In genomic region chr10:69733791-69734261, GRCh38 we compare ENCODE assay signal across 16 cellular contexts.
DNase-seq lines count a peak whose midpoint lies in the region; ATAC-seq, FAIRE-seq and TF ChIP-seq lines count a peak whose summit lies in the region.
"Had no signal": no experiment of that assay in that cellular context is flagged by ENCODE, and none has a peak within 500 bp of the region (broad histone marks: within the 10 kb centered on the region; RNA-seq: fewer than 3 reads in every experiment).

No MANE protein-coding gene starts in this region.

- H3K4me3 ChIP-seq in A549 (no peak overlapping the region), IMR-90 (ENCODE audit: insufficient read depth, low read depth, low read length) (no peak overlapping the region), cardiac fibroblast (replicated peaks in 1 of 2; ENCODE audit: low read depth in 2 of 2, low read length in 2 of 2) (no peak overlapping the region), left lung (no peak overlapping the region), testis (no peak overlapping the region)

- no peak for TF ChIP-seq EP300 in A549 (IDR thresholded peaks at IDR 0.05)

- H2BK120ac ChIP-seq in IMR-90 (ENCODE audit: low read depth, low read length): peak overlapping the region; percentile 91; the same call in 1 of the 2 replicates

- no peaks in the 10 kb centered on the region for H3K27me3 ChIP-seq in IMR-90 (ENCODE audit: control insufficient read depth, insufficient read depth, low read length)
- H3K27me3 ChIP-seq in left lung: no peaks in the 10 kb centered on the region
- H3K27me3 ChIP-seq in testis: no peaks in the 10 kb centered on the region

- H2AFZ ChIP-seq in IMR-90 (replicated peaks; ENCODE audit: low read length, poor library complexity): peak overlapping the region; percentile 68

- CTCF ChIA-PET in A549 (lab: Yijun Ruan, JAX) (interaction anchor here (0.6 to 2.0 kb wide), 7 partner anchors 9 to 184 kb away, joined by 3 to 9 read pairs (median 3); no protein-coding TSS in a partner anchor), IMR-90 (lab: Yijun Ruan, JAX) (interaction anchor here (0.5 to 1.2 kb wide), 4 partner anchors 9 to 1946 kb away, joined by 3 to 4 read pairs (median 3); no protein-coding TSS in a partner anchor)

- H3K4me1 ChIP-seq in A549 (peaks cover 24% of the 10 kb centered on the region), IMR-90 (ENCODE audit: control insufficient read depth, insufficient read depth, low read length) (peaks cover 48% of the 10 kb centered on the region), left lung (peaks cover 0 to 17% of the 10 kb centered on the region in 2 donors), testis (peaks cover 13% of the 10 kb centered on the region)

- DNase-seq in A549 (ENCODE audit: low read depth in 1 of 2, low spot score in 1 of 2): peak; percentile 31 to 35
- peak; percentile 68 for DNase-seq in IMR-90
- DNase-seq in cardiac fibroblast (ENCODE audit: low read depth in 2 of 2): peak; percentile 58 to 74
- no peak for DNase-seq in left lung
- no peak for DNase-seq in effector memory CD8-positive, alpha-beta T cell
- DNase-seq in NCI-H2081 (lab: John Stamatoyannopoulos, UW): no peak
- no peak for DNase-seq in testis
- no peak for DNase-seq in HuH-7 (ENCODE audit: low spot score)
- DNase-seq: activated CD8-positive, alpha-beta memory T cell treated with anti-CD3 and anti-CD28 coated beads for 24 hours; effector memory CD4-positive, alpha-beta T cell; NCI-H524; posterior cingulate gyrus; stimulated activated CD4-positive, alpha-beta T cell treated with anti-CD3 and anti-CD28 coated beads, Interleukin-2, amount 100 ng/mL, for 24 hours; T1000 had no signal

- peak overlapping the region; percentile 54 for H3K14ac ChIP-seq in IMR-90 (replicated peaks; ENCODE audit: low read depth, low read length)

- no peak overlapping the region for H4K5ac ChIP-seq in IMR-90 (ENCODE audit: low read depth, low read length)

- peak overlapping the region; percentile 72; the same call in 1 of the 2 replicates for H2BK20ac ChIP-seq in IMR-90 (ENCODE audit: low read depth, low read length)

- H3K79me1 ChIP-seq in IMR-90 (ENCODE audit: low read depth in 1 of 2, low read length in 2 of 2): no peaks in the 10 kb centered on the region; a peak in 1 of 4 replicates

- H3K9me3 ChIP-seq in A549: no peaks in the 10 kb centered on the region
- H3K9me3 ChIP-seq in IMR-90 (ENCODE audit: control insufficient read depth, insufficient read depth, low read length): no peaks in the 10 kb centered on the region
- no peaks in the 10 kb centered on the region for H3K9me3 ChIP-seq in left lung
- H3K9me3 ChIP-seq in testis: no peaks in the 10 kb centered on the region

- H4K91ac ChIP-seq in IMR-90 (ENCODE audit: insufficient read depth, low read depth, low read length): no peak overlapping the region

- POLR2A ChIA-PET in A549 (lab: Yijun Ruan, JAX) (interaction anchor here (0.6 kb wide), 1 partner anchor 31 kb away, joined by 3 read pairs; no protein-coding TSS in a partner anchor), IMR-90 (lab: Charles Lee; ENCODE audit: unreplicated experiment) (no interaction called here)

- no peak overlapping the region for H3K4me3 Mint-ChIP-seq in effector memory CD8-positive, alpha-beta T cell
- H3K4me3 Mint-ChIP-seq: activated naive CD8-positive, alpha-beta T cell; mesothelial cell of epicardium had no signal

- dilution Hi-C loops in IMR-90 (cut with HindIII; ENCODE audit: low sequenced_read_pairs, unreplicated experiment): no loop called here

- H3K27ac Mint-ChIP-seq in effector memory CD8-positive, alpha-beta T cell: no peak overlapping the region
- H3K27ac Mint-ChIP-seq: activated naive CD8-positive, alpha-beta T cell; mesothelial cell of epicardium had no signal

- H3K9ac ChIP-seq in IMR-90 (ENCODE audit: low read depth, low read length): no peak overlapping the region

- no peak for FAIRE-seq in A549 (lab: Jason Lieb, UNC)

- H3K23ac ChIP-seq in IMR-90 (ENCODE audit: low read depth, low read length): peak overlapping the region; percentile 8; the same call in 1 of the 2 replicates

- peaks cover 4% of the 10 kb centered on the region; the same call in 1 of the 2 replicates for H4K20me1 ChIP-seq in IMR-90 (ENCODE audit: insufficient read depth, low read length)

- TF ChIP-seq CTCF in A549 (IDR thresholded peaks at IDR 0.05) (no peak), IMR-90 (conservative IDR thresholded peaks at IDR 0.05; ENCODE audit: low read depth, low read length) (no peak), cardiac fibroblast (IDR thresholded peaks at IDR 0.05; ENCODE audit: low read depth, low read length) (no peak), left lung (IDR thresholded peaks at IDR 0.05) (no peak), testis (IDR thresholded peaks at IDR 0.05) (no peak)

- intact Hi-C loops in IMR-90 (cut with micrococcal nuclease): loop anchor here (5.0 kb wide), 1 partner anchor 178 kb away; no protein-coding TSS in a partner anchor
- intact Hi-C loops in left lung (cut with DNase I): no loop called here
- intact Hi-C loops in testis (cut with DNase I; ENCODE audit: low total_unique reads): no loop called here

- in situ Hi-C loops in IMR-90 (cut with MboI; ENCODE audit: low sequenced_read_pairs): no loop called here

- no TSS peak for BruUV-seq in IMR-90 (replicated peaks; lab: Mats Ljungman, UMichigan)

- H3K9me1 ChIP-seq in IMR-90 (ENCODE audit: insufficient read depth, low read length): peaks cover 33% of the 10 kb centered on the region

- H3K36me3 ChIP-seq in IMR-90 (ENCODE audit: control insufficient read depth, insufficient read depth, low read length): no peaks in the 10 kb centered on the region
- no peaks in the 10 kb centered on the region for H3K36me3 ChIP-seq in left lung
- H3K36me3 ChIP-seq in testis (ENCODE audit: low read depth, missing control alignments): no peaks in the 10 kb centered on the region

- H3K18ac ChIP-seq in IMR-90 (ENCODE audit: low read depth, low read length): no peak overlapping the region

- H3K4me2 ChIP-seq in A549 (peak overlapping the region; percentile 3; the same call in 1 of the 3 replicates), IMR-90 (ENCODE audit: low read depth, low read length) (no peak overlapping the region)

- peak in 1 of 2 experiments; percentile 73; a peak in 4 of 6 replicates for ATAC-seq in A549
- ATAC-seq in IMR-90 (ENCODE audit: low read depth): peak; percentile 48
- ATAC-seq in left lung: peak; percentile 37
- ATAC-seq in effector memory CD8-positive, alpha-beta T cell (replicated peaks): no peak

- H3K27me3 Mint-ChIP-seq in effector memory CD8-positive, alpha-beta T cell: peaks cover 5 to 38% of the 10 kb centered on the region in 2 donors
- H3K27me3 Mint-ChIP-seq: activated naive CD8-positive, alpha-beta T cell had no signal

- H2AK5ac ChIP-seq in IMR-90 (ENCODE audit: low read depth, low read length): peak overlapping the region; percentile 59

- H3K4ac ChIP-seq in IMR-90 (ENCODE audit: low read depth, low read length): peak overlapping the region; percentile 69

- no peak for TF ChIP-seq POLR2A in A549 (IDR thresholded peaks at IDR 0.05; ENCODE audit: low read length)
- no peak for TF ChIP-seq POLR2A in IMR-90 (IDR thresholded peaks at IDR 0.05; ENCODE audit: low read depth, low read length)
- TF ChIP-seq POLR2A in testis (IDR thresholded peaks at IDR 0.05): no peak

- H3K4me1 Mint-ChIP-seq in effector memory CD8-positive, alpha-beta T cell (ENCODE audit: low read depth in 2 of 2): peaks cover 8 to 14% of the 10 kb centered on the region in 2 donors

- no peak overlapping the region for H2BK5ac ChIP-seq in IMR-90 (ENCODE audit: low read depth, low read length, poor library complexity, severe bottlenecking)

- 0 out of 3 replicates have a peak overlapping the region, but pooled peaks have one; percentile 20 for H2BK15ac ChIP-seq in IMR-90 (ENCODE audit: low read depth, low read length)

- peak overlapping the region; percentile 67 for H2AK9ac ChIP-seq in IMR-90 (replicated peaks; ENCODE audit: low read depth, low read length, poor library complexity)

- peak overlapping the region in 1 of 2 experiments; percentile 39; a peak in 2 of 4 replicates for H4K8ac ChIP-seq in IMR-90 (ENCODE audit: low read depth in 2 of 2, low read length in 2 of 2)

- no peak for TF ChIP-seq RAD21 in A549 (conservative IDR thresholded peaks at IDR 0.05 in 1 of 2, IDR thresholded peaks at IDR 0.05 in 1 of 2)
- TF ChIP-seq RAD21 in IMR-90 (IDR thresholded peaks at IDR 0.05; ENCODE audit: low read length): no peak

- 49% methylated on average over 4 of the region's 4 CpGs for WGBS in A549 (ENCODE audit: missing lambda C conversion rate)
- WGBS in IMR-90 (ENCODE audit: extremely low coverage in 2 of 2, insufficient read length in 1 of 2), 2 experiments: no CpG with 5 or more reads among the region's 4 CpGs
- WGBS in testis, 2 donors: 88 to 91% methylated on average over 1 to 4 of the region's 4 CpGs

- H3K27ac ChIP-seq in A549 (no peak overlapping the region; a peak in 2 of 6 replicates), IMR-90 (ENCODE audit: insufficient read depth, low read length) (peak overlapping the region; percentile 31; the same call in 1 of the 2 replicates), left lung (no peak overlapping the region), testis (no peak overlapping the region)

- H3K56ac ChIP-seq in IMR-90 (ENCODE audit: extremely low read depth, insufficient read depth, low read length): no peak overlapping the region

- H3K36me3 Mint-ChIP-seq in effector memory CD8-positive, alpha-beta T cell (ENCODE audit: insufficient read depth): no peaks in the 10 kb centered on the region
- H3K36me3 Mint-ChIP-seq: activated naive CD8-positive, alpha-beta T cell; mesothelial cell of epicardium had no signal

- H3K9me3 Mint-ChIP-seq in effector memory CD8-positive, alpha-beta T cell: no peaks in the 10 kb centered on the region
- H3K9me3 Mint-ChIP-seq: mesothelial cell of epicardium had no signal

TF ChIP-seq in A549, 52 proteins besides CTCF, POLR2A, EP300 and RAD21 (continues in another document):
- TF ChIP-seq, protein P1, sequence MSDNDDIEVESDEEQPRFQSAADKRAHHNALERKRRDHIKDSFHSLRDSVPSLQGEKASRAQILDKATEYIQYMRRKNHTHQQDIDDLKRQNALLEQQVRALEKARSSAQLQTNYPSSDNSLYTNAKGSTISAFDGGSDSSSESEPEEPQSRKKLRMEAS (IDR thresholded peaks at IDR 0.05): no peak
- TF ChIP-seq ZNF302 (CRISPR knock-in tag; IDR thresholded peaks at IDR 0.05): no peak
- TF ChIP-seq, protein P2, sequence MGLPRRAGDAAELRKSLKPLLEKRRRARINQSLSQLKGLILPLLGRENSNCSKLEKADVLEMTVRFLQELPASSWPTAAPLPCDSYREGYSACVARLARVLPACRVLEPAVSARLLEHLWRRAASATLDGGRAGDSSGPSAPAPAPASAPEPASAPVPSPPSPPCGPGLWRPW (IDR thresholded peaks at IDR 0.05): no peak

TF ChIP-seq in IMR-90, 13 proteins besides CTCF, POLR2A, EP300 and RAD21 (continues in another document):
- no peak for TF ChIP-seq MXI1 (IDR thresholded peaks at IDR 0.05; ENCODE audit: borderline replicate concordance, low read depth, low read length)
- TF ChIP-seq NFE2L2 (IDR thresholded peaks at IDR 0.05; ENCODE audit: low read depth, low read length): no peak
- no peak for TF ChIP-seq CHD1 (IDR thresholded peaks at IDR 0.05; ENCODE audit: low read depth, low read length)
- no peak for TF ChIP-seq CEBPB (IDR thresholded peaks at IDR 0.05; ENCODE audit: low read depth, low read length)
- TF ChIP-seq MAZ (IDR thresholded peaks at IDR 0.05; ENCODE audit: borderline replicate concordance, low read depth, low read length): no peak; the same call in 1 of the 2 replicates

Comparison
In these comparisons a context has a peak if more than half of its experiments do, and no peak if none do; other contexts are left out.
1. DNase-seq: peak in A549 (2 of 2), IMR-90 (single experiment) and cardiac fibroblast (2 of 2); none in left lung (0 of 2), effector memory CD8-positive, alpha-beta T cell (0 of 3), NCI-H2081 (0 of 2), testis (single experiment) and HuH-7 (single experiment).